ENCODE assay signal across 15 cellular contexts in genomic region chr15:90701880-90702630, GRCh38. TPM values are rescaled to one million over a fixed set of nuclear protein-coding genes. Genes with fewer than 3 reads are reported as not detected.
DNase-seq lines count a peak whose midpoint lies in the region; FAIRE-seq and TF ChIP-seq lines count a peak whose summit lies in the region.
"Had no signal": no experiment of that assay in that cellular context is flagged by ENCODE, and none has a peak within 500 bp of the region (broad histone marks: within the 10 kb centered on the region; RNA-seq: fewer than 3 reads in every experiment).

No MANE protein-coding gene starts in this region.

- TF ChIP-seq RAD21 in liver (IDR thresholded peaks at IDR 0.05): peak; percentile 6 to 12

- H3K27me3 ChIP-seq in liver (ENCODE audit: control insufficient read depth in 4 of 4, insufficient read depth in 4 of 4, low read length in 3 of 4) (no peaks in the 10 kb centered on the region), small intestine (ENCODE audit: control insufficient read depth in 2 of 2, insufficient read depth in 2 of 2, low read length in 2 of 2) (no peaks in the 10 kb centered on the region)
- H3K27me3 ChIP-seq: BE2C had no signal

- H3K27ac Mint-ChIP-seq in dendritic cell treated with granulocyte-macrophage colony-stimulating factor and Interleukin-4, amounts not matched to agents 40 ng/mL and 50 ng/mL, for 4 days: peak overlapping the region; percentile 76
- H3K27ac Mint-ChIP-seq: stimulated activated effector memory CD8-positive, alpha-beta T cell treated with anti-CD3 and anti-CD28 coated beads, Interleukin-12 subunit alpha, Interleukin-12 subunit beta, amount 100 ng/mL, for 72 hours had no signal

- no peak for TF ChIP-seq CTCF in liver (IDR thresholded peaks at IDR 0.05; ENCODE audit: low read depth, low read length, missing input control)

- intact Hi-C loops in dendritic cell treated with granulocyte-macrophage colony-stimulating factor and Interleukin-4, amounts not matched to agents 40 ng/mL and 50 ng/mL, for 4 days (cut with micrococcal nuclease): loop anchor here (2.0 kb wide), 1 partner anchor 183 kb away; the partner anchor contains the start of gene FES

- no peak overlapping the region for H3K27ac ChIP-seq in liver (ENCODE audit: low read depth in 1 of 2, low read length in 2 of 2)
- no peak overlapping the region for H3K27ac ChIP-seq in small intestine (ENCODE audit: low read depth in 1 of 2, low read length in 1 of 2)
- H3K27ac ChIP-seq: prostate gland had no signal

- no peaks in the 10 kb centered on the region for H3K27me3 Mint-ChIP-seq in dendritic cell treated with granulocyte-macrophage colony-stimulating factor and Interleukin-4, amounts not matched to agents 40 ng/mL and 50 ng/mL, for 4 days

- no peak for FAIRE-seq in small intestine (lab: Jason Lieb, UNC)
- FAIRE-seq: H1, TTC549 had no signal

- H3K4me1 Mint-ChIP-seq in dendritic cell treated with granulocyte-macrophage colony-stimulating factor and Interleukin-4, amounts not matched to agents 40 ng/mL and 50 ng/mL, for 4 days (ENCODE audit: low read depth): peaks cover 32% of the 10 kb centered on the region

- H3K4me3 ChIP-seq in liver (ENCODE audit: low read depth in 1 of 3, low read length in 3 of 3) (no peak overlapping the region), small intestine (ENCODE audit: low read depth in 1 of 2, low read length in 2 of 2) (no peak overlapping the region)
- H3K4me3 ChIP-seq: prostate gland had no signal

- no peaks in the 10 kb centered on the region for H3K9me3 ChIP-seq in liver (ENCODE audit: control insufficient read depth in 4 of 4, low read length in 3 of 4)
- H3K9me3 ChIP-seq in small intestine (ENCODE audit: control insufficient read depth, low read depth): no peaks in the 10 kb centered on the region
- H3K9me3 ChIP-seq: BE2C, prostate gland had no signal

- no peak overlapping the region for H3K9ac ChIP-seq in liver (ENCODE audit: low read depth in 1 of 2, low read length in 2 of 2)

- WGBS in liver: 91% methylated on average over 9 of the region's 9 CpGs
- WGBS in small intestine, 3 donors: 85 to 92% (median 88%) methylated on average over 9 of the region's 9 CpGs

- H3K4me1 ChIP-seq in liver (ENCODE audit: control insufficient read depth in 4 of 4, insufficient read depth in 4 of 4, low read length in 3 of 4) (no peaks in the 10 kb centered on the region), small intestine (ENCODE audit: control insufficient read depth in 2 of 2, insufficient read depth in 1 of 2, low read depth in 1 of 2, low read length in 1 of 2) (no peaks in the 10 kb centered on the region)
- H3K4me1 ChIP-seq: BE2C, prostate gland had no signal

- no peaks in the 10 kb centered on the region for H3K9me3 Mint-ChIP-seq in dendritic cell treated with granulocyte-macrophage colony-stimulating factor and Interleukin-4, amounts not matched to agents 40 ng/mL and 50 ng/mL, for 4 days
- H3K9me3 Mint-ChIP-seq: stimulated activated effector memory CD8-positive, alpha-beta T cell treated with anti-CD3 and anti-CD28 coated beads, Interleukin-12 subunit alpha, Interleukin-12 subunit beta, amount 100 ng/mL, for 72 hours had no signal

- H3K4me3 Mint-ChIP-seq in dendritic cell treated with granulocyte-macrophage colony-stimulating factor and Interleukin-4, amounts not matched to agents 40 ng/mL and 50 ng/mL, for 4 days: peak overlapping the region; percentile 43
- H3K4me3 Mint-ChIP-seq: stimulated activated effector memory CD8-positive, alpha-beta T cell treated with anti-CD3 and anti-CD28 coated beads, Interleukin-12 subunit alpha, Interleukin-12 subunit beta, amount 100 ng/mL, for 72 hours had no signal

- no peaks in the 10 kb centered on the region for H3K36me3 Mint-ChIP-seq in dendritic cell treated with granulocyte-macrophage colony-stimulating factor and Interleukin-4, amounts not matched to agents 40 ng/mL and 50 ng/mL, for 4 days (ENCODE audit: low read depth)
- H3K36me3 Mint-ChIP-seq: stimulated activated effector memory CD8-positive, alpha-beta T cell treated with anti-CD3 and anti-CD28 coated beads, Interleukin-12 subunit alpha, Interleukin-12 subunit beta, amount 100 ng/mL, for 72 hours had no signal

- H3K36me3 ChIP-seq in liver (ENCODE audit: control insufficient read depth in 4 of 4, insufficient read depth in 3 of 4, low read depth in 1 of 4, low read length in 3 of 4) (no peaks in the 10 kb centered on the region), small intestine (ENCODE audit: control insufficient read depth in 2 of 2, insufficient read depth in 2 of 2, low read length in 2 of 2) (no peaks in the 10 kb centered on the region)
- H3K36me3 ChIP-seq: BE2C, prostate gland had no signal

- DNase-seq in ELF-1 (ENCODE audit: low read depth, low spot score): peak; percentile 27
- peak; percentile 93 to 94 for DNase-seq in NCI-H524 (lab: John Stamatoyannopoulos, UW)
- no peak for DNase-seq in effector CD8-positive, alpha-beta T cell (lab: John Stamatoyannopoulos, UW)
- no peak for DNase-seq in NCI-H2227 (lab: John Stamatoyannopoulos, UW; ENCODE audit: unreplicated experiment)
- no peak for DNase-seq in NCI-H748 (lab: John Stamatoyannopoulos, UW; ENCODE audit: unreplicated experiment)
- DNase-seq in small intestine: no peak
- DNase-seq: BE2C; NCI-H2171 treated with DMSO at 0.1 percent for 48 hours; stimulated activated CD4-positive, alpha-beta T cell treated with anti-CD3 and anti-CD28 coated beads, Interleukin-2, amount 100 ng/mL, for 48 hours had no signal

TF ChIP-seq in liver, 16 proteins besides CTCF, POLR2A, EP300 and RAD21:
- TF ChIP-seq EGR1 (IDR thresholded peaks at IDR 0.05; ENCODE audit: low read depth in 2 of 2) (no peak), ATF3 (IDR thresholded peaks at IDR 0.05) (no peak), HNF4G (IDR thresholded peaks at IDR 0.05) (no peak), NR2F2 (IDR thresholded peaks at IDR 0.05) (no peak), ZBTB33 (IDR thresholded peaks at IDR 0.05) (no peak), HNF4A (conservative IDR thresholded peaks at IDR 0.05) (no peak), YY1 (IDR thresholded peaks at IDR 0.05) (no peak), GABPA (IDR thresholded peaks at IDR 0.05 in 1 of 2, conservative IDR thresholded peaks at IDR 0.05 in 1 of 2) (no peak), JUND (IDR thresholded peaks at IDR 0.05) (no peak), MAX (IDR thresholded peaks at IDR 0.05) (no peak), RXRA (IDR thresholded peaks at IDR 0.05) (no peak), FOXA1 (IDR thresholded peaks at IDR 0.05) (no peak), REST (IDR thresholded peaks at IDR 0.05) (no peak), SP1 (IDR thresholded peaks at IDR 0.05) (no peak), TAF1 (conservative IDR thresholded peaks at IDR 0.05) (no peak), FOXA2 (IDR thresholded peaks at IDR 0.05) (no peak)

RNA-seq across cellular contexts. Expression of gene BLM, which starts 15.1 kb away (rescaled TPM):
- 10 to 100 TPM in 1 of 2 donors, under 1 TPM in 1; 0.33 to 15.1 TPM for total RNA-seq in liver
- polyA plus RNA-seq in liver (under 1 TPM; 0.40 to 0.43 TPM), small intestine (1 to 10 TPM; 1.6 to 4.7 (median 1.9) TPM)

Comparison
In these comparisons a context has a peak if more than half of its experiments do, and no peak if none do; other contexts are left out.
1. DNase-seq: peak in ELF-1 (single experiment) and NCI-H524 (2 of 2); none in effector CD8-positive, alpha-beta T cell (single experiment), NCI-H2227 (single experiment), NCI-H748 (single experiment) and small intestine (single experiment).